ENCODE assay signal across 12 cellular contexts in genomic region chr6:126672654-126673053, GRCh38.
DNase-seq lines count a peak whose midpoint lies in the region; ATAC-seq, FAIRE-seq and TF ChIP-seq lines count a peak whose summit lies in the region.
"Had no signal": no experiment of that assay in that cellular context is flagged by ENCODE, and none has a peak within 500 bp of the region (broad histone marks: within the 10 kb centered on the region; RNA-seq: fewer than 3 reads in every experiment).

No MANE protein-coding gene starts in this region.

- DNase-seq in GM12892 (ENCODE audit: insufficient read length) = peak; percentile 6
- DNase-seq in astrocyte of the cerebellum (ENCODE audit: low read depth) = peak; percentile 16
- no peak for DNase-seq in vagina (ENCODE audit: extremely low spot score in 2 of 2)
- no peak for DNase-seq in OCI-LY7 (ENCODE audit: low spot score)
- DNase-seq in psoas muscle = no peak
- no peak for DNase-seq in glutamatergic neuron
- DNase-seq: activated naive CD4-positive, alpha-beta T cell treated with anti-CD3 and anti-CD28 coated beads, Interleukin-2, amount 50 U/mL, for 16 hours; CD4-positive, alpha-beta memory T cell; kidney had no signal

- H3K27ac ChIP-seq in vagina (no peak overlapping the region), OCI-LY7 (ENCODE audit: low read depth, low read length, poor library complexity, severe bottlenecking) (no peak overlapping the region), psoas muscle (no peak overlapping the region)

- 52 to 80% (median 66%) methylated on average over 1 of the region's 1 CpG for WGBS in psoas muscle, 3 donors

- TF ChIP-seq CTCF in astrocyte of the cerebellum (IDR thresholded peaks at IDR 0.05; ENCODE audit: low read depth, low read length, missing control alignments) = no peak
- TF ChIP-seq CTCF in vagina (IDR thresholded peaks at IDR 0.05) = no peak
- no peak for TF ChIP-seq CTCF in OCI-LY7 (conservative IDR thresholded peaks at IDR 0.05; ENCODE audit: low read length)
- TF ChIP-seq CTCF in psoas muscle (IDR thresholded peaks at IDR 0.05) = no peak
- no peak for TF ChIP-seq CTCF in glutamatergic neuron (IDR thresholded peaks at IDR 0.05; ENCODE audit: partially characterized antibody, unreplicated experiment)

- H2AFZ ChIP-seq in OCI-LY7 (ENCODE audit: low read length) = no peak overlapping the region

- H3K9me3 ChIP-seq in vagina = no peaks in the 10 kb centered on the region
- no peaks in the 10 kb centered on the region for H3K9me3 ChIP-seq in OCI-LY7 (ENCODE audit: low read length)
- H3K9me3 ChIP-seq in psoas muscle = peaks cover 4% of the 10 kb centered on the region

- no peaks in the 10 kb centered on the region for H3K9me2 ChIP-seq in OCI-LY7 (ENCODE audit: insufficient read depth, low read length)

- no peak for FAIRE-seq in GM12892 (lab: Jason Lieb, UNC)
- FAIRE-seq: endometrium, kidney had no signal

- H3K4me1 ChIP-seq in vagina (no peaks in the 10 kb centered on the region), OCI-LY7 (ENCODE audit: insufficient read depth, low read length, poor library complexity, severe bottlenecking) (no peaks in the 10 kb centered on the region), psoas muscle (no peaks in the 10 kb centered on the region)

- intact Hi-C loops in vagina (cut with DNase I) (no loop called here), OCI-LY7 (cut with micrococcal nuclease; ENCODE audit: unreplicated experiment) (no loop called here), psoas muscle (cut with DNase I) (no loop called here)

- H3K36me3 ChIP-seq in vagina (no peaks in the 10 kb centered on the region), OCI-LY7 (ENCODE audit: insufficient read depth, low read length) (no peaks in the 10 kb centered on the region), psoas muscle (ENCODE audit: insufficient read depth in 1 of 2, low read depth in 1 of 2) (no peaks in the 10 kb centered on the region)

- H3K27me3 Mint-ChIP-seq in glutamatergic neuron (ENCODE audit: unreplicated experiment) = peaks cover 2% of the 10 kb centered on the region
- H3K27me3 Mint-ChIP-seq: CD4-positive, alpha-beta memory T cell had no signal

- no TSS peak for BruUV-seq in OCI-LY7 (replicated peaks; lab: Mats Ljungman, UMichigan)

- H3K27ac Mint-ChIP-seq in glutamatergic neuron (ENCODE audit: unreplicated experiment) = no peak overlapping the region
- H3K27ac Mint-ChIP-seq: CD4-positive, alpha-beta memory T cell had no signal

- in situ Hi-C loops in astrocyte of the cerebellum (cut with HindIII; ENCODE audit: low sequenced_read_pairs) = no loop called here

- no peaks in the 10 kb centered on the region for H3K79me2 ChIP-seq in OCI-LY7 (ENCODE audit: insufficient read depth, low read depth, low read length)

- H3K36me3 Mint-ChIP-seq in glutamatergic neuron (ENCODE audit: unreplicated experiment) = peaks cover 9% of the 10 kb centered on the region
- H3K36me3 Mint-ChIP-seq: CD4-positive, alpha-beta memory T cell had no signal

- H3K4me1 Mint-ChIP-seq in glutamatergic neuron (ENCODE audit: low read depth, unreplicated experiment) = no peaks in the 10 kb centered on the region

- H3K4me3 ChIP-seq in astrocyte of the cerebellum (ENCODE audit: low read depth, low read length) = no peak overlapping the region
- H3K4me3 ChIP-seq in vagina = no peak overlapping the region
- no peak overlapping the region for H3K4me3 ChIP-seq in OCI-LY7 (ENCODE audit: low read depth, low read length, poor library complexity, severe bottlenecking)
- no peak overlapping the region for H3K4me3 ChIP-seq in psoas muscle

- TF ChIP-seq POLR2A in GM12892 (IDR thresholded peaks at IDR 0.05; ENCODE audit: low read depth, low read length) (no peak), vagina (IDR thresholded peaks at IDR 0.05) (no peak)

- H3K27me3 ChIP-seq in vagina (no peaks in the 10 kb centered on the region), psoas muscle (ENCODE audit: insufficient read depth in 3 of 3, low read length in 2 of 3) (no peaks in the 10 kb centered on the region)

- CTCF ChIA-PET in OCI-LY7 (lab: Charles Lee; ENCODE audit: unreplicated experiment) = no interaction called here

- H3K4me3 Mint-ChIP-seq in glutamatergic neuron (ENCODE audit: unreplicated experiment) = no peak overlapping the region

- POLR2A ChIA-PET in OCI-LY7 (lab: Charles Lee) = interaction anchor here (0.6 to 0.7 kb wide), 5 partner anchors 22 to 469 kb away, joined by 3 to 4 read pairs (median 3); no protein-coding TSS in a partner anchor

- no peaks in the 10 kb centered on the region for H4K20me1 ChIP-seq in OCI-LY7 (ENCODE audit: insufficient read depth, low read length)

- peaks cover 2% of the 10 kb centered on the region for H3K9me3 Mint-ChIP-seq in glutamatergic neuron (ENCODE audit: unreplicated experiment)

- ATAC-seq in GM21360 (IDR thresholded peaks at IDR 0.05; ENCODE audit: unreplicated experiment) (peak; percentile 91), HG03045 (IDR thresholded peaks at IDR 0.05; ENCODE audit: unreplicated experiment) (peak; percentile 70), psoas muscle (no peak)

- H3K4me2 ChIP-seq in OCI-LY7 (ENCODE audit: low read length) = no peak overlapping the region

Comparison
In these comparisons a context has a peak if more than half of its experiments do, and no peak if none do; other contexts are left out.
1. DNase-seq: peak in GM12892 (single experiment) and astrocyte of the cerebellum (single experiment); none in vagina (0 of 2), OCI-LY7 (single experiment), psoas muscle (0 of 2) and glutamatergic neuron (single experiment).
2. ATAC-seq: peak in GM21360 (single experiment) and HG03045 (single experiment); none in psoas muscle (0 of 4).